15 cellular contexts compared by ENCODE assay signal in genomic region chr12:124653169-124653931, GRCh38.
DNase-seq lines count a peak whose midpoint lies in the region; ATAC-seq and TF ChIP-seq lines count a peak whose summit lies in the region.
"Had no signal": no experiment of that assay in that cellular context is flagged by ENCODE, and none has a peak within 500 bp of the region (broad histone marks: within the 10 kb centered on the region; RNA-seq: fewer than 3 reads in every experiment).

No MANE protein-coding gene starts in this region.

- H3K27ac ChIP-seq in WERI-Rb-1 (peak overlapping the region; percentile 99), heart right ventricle (peak overlapping the region in 8 of 10 donors; percentile 14 to 96 (median 66)), substantia nigra (ENCODE audit: low read depth, low read length, poor library complexity, severe bottlenecking) (peak overlapping the region; percentile 73)
- H3K27ac ChIP-seq: cardiac muscle cell, epithelial cell of prostate had no signal

- 54 to 56% methylated on average over 19 of the region's 19 CpGs for WGBS in heart right ventricle, 2 donors

- H3K27me3 ChIP-seq in WERI-Rb-1 (ENCODE audit: insufficient read depth, low read depth, severe bottlenecking), result no peaks in the 10 kb centered on the region
- no peaks in the 10 kb centered on the region for H3K27me3 ChIP-seq in heart right ventricle
- H3K27me3 ChIP-seq: cardiac muscle cell had no signal

- H3K9me3 ChIP-seq in WERI-Rb-1 (ENCODE audit: severe bottlenecking), result peaks cover 11% of the 10 kb centered on the region
- H3K9me3 ChIP-seq in heart right ventricle, result peaks cover 0 to 12% (median 6%) of the 10 kb centered on the region in 11 donors

- H3K4me3 ChIP-seq in WERI-Rb-1 (ENCODE audit: low read depth, low read length), result no peak overlapping the region
- no peak overlapping the region for H3K4me3 ChIP-seq in heart right ventricle
- H3K4me3 ChIP-seq: cardiac muscle cell, lung had no signal

- DNase-seq in DMS153 (lab: John Stamatoyannopoulos, UW) (peak; percentile 4), DMS153 treated with DMSO at 0.1 percent for 48 hours (lab: John Stamatoyannopoulos, UW; ENCODE audit: unreplicated experiment) (no peak), WERI-Rb-1 (peak; percentile 51), heart right ventricle (no peak), substantia nigra (lab: John Stamatoyannopoulos, UW) (no peak), SIG-M5 treated with dmso at 0.1 percent for 504 hours (lab: John Stamatoyannopoulos, UW; ENCODE audit: unreplicated experiment) (no peak), GF-D8 (lab: John Stamatoyannopoulos, UW) (no peak)
- DNase-seq: 8988T, NCI-H1105, NCI-H345, T1000 had no signal

- ATAC-seq in heart right ventricle, result peak in 3 of 8 donors; percentile 10 to 13 (median 10)
- no peak for ATAC-seq in HG02973 (IDR thresholded peaks at IDR 0.05; ENCODE audit: unreplicated experiment)

- peaks cover 5% of the 10 kb centered on the region for H3K36me3 ChIP-seq in WERI-Rb-1
- H3K36me3 ChIP-seq in heart right ventricle, result no peaks in the 10 kb centered on the region
- H3K36me3 ChIP-seq: cardiac muscle cell had no signal

- peaks cover 24 to 67% (median 62%) of the 10 kb centered on the region in 9 donors for H3K4me1 ChIP-seq in heart right ventricle

- intact Hi-C loops in heart right ventricle (cut with DNase I), result loop anchor here in 3 of 10 donors (10.0 kb wide), 3 partner anchors 89 to 159 kb away; partner anchors contain the start of gene NCOR2 (in 1 of the 3)

- no peak for TF ChIP-seq CTCF in WERI-Rb-1 (IDR thresholded peaks at IDR 0.05; ENCODE audit: low read depth, low read length)
- TF ChIP-seq CTCF in heart right ventricle (IDR thresholded peaks at IDR 0.05), result no peak

Comparison
In these comparisons a context has a peak if more than half of its experiments do, and no peak if none do; other contexts are left out.
1. DNase-seq: peak in DMS153 (single experiment) and WERI-Rb-1 (single experiment); none in DMS153 treated with DMSO at 0.1 percent for 48 hours (single experiment), heart right ventricle (0 of 2), substantia nigra (0 of 49), SIG-M5 treated with dmso at 0.1 percent for 504 hours (single experiment) and GF-D8 (single experiment).
2. Peak in every context shown above with its lines, with median percentiles within 50 percentile points of each other: H3K27ac ChIP-seq.